Comparison of ENCODE assay signal across 23 cellular contexts in the genomic region with DNA sequence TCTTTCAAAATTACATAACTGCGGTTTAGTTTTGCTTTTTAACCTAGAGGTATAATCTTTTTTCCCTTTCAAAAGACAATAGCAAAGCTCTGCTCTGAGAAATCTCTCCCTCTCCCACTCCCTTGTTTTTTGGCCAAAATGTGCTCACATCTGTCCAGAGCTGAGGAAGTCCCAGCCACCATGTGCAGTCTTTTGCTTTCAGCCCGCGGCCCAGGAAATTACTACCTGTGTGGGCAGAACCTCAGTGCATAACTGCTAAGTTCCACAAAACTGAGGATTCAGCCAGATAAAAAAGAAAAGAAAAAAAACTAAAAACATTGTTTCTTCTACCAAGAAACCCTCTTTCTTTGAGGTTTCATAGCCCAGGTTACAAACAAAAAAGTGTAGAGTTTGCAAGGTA.
"Had no signal": no experiment of that assay in that cellular context is flagged by ENCODE, and none has a peak within 500 bp of the region (broad histone marks: within the 10 kb centered on the region; RNA-seq: fewer than 3 reads in every experiment).

No MANE protein-coding gene starts in this region.

- ATAC-seq: activated CD8-positive, alpha-beta T cell treated with anti-CD3 and anti-CD28 coated beads, Interleukin-2, amount 10 ng/mL, durations not matched to agents 7 days and 5 days; body of pancreas; PC-3; T-helper 17 cell; WTC11 had no signal

- H3K27me3 ChIP-seq: body of pancreas had no signal

- H3K9me3 ChIP-seq: body of pancreas had no signal

- H3K27ac ChIP-seq: body of pancreas had no signal

- DNase-seq: activated CD4-positive, alpha-beta T cell treated with anti-CD3 and anti-CD28 coated beads for 48 hours; activated CD4-positive, alpha-beta T cell treated with anti-CD3 and anti-CD28 coated beads, Interleukin-2, amount 50 U/mL, for 4 hours; activated CD4-positive, CD25-positive, alpha-beta regulatory T cell treated with anti-CD3 and anti-CD28 coated beads, Interleukin-2, amount 50 U/mL, for 72 hours; activated CD8-positive, alpha-beta memory T cell treated with anti-CD3 and anti-CD28 coated beads, Interleukin-2, amount 50 U/mL, for 48 hours; activated CD8-positive, alpha-beta T cell treated with anti-CD3 and anti-CD28 coated beads, Interleukin-2, amount 10 ng/mL, durations not matched to agents 7 days and 5 days; activated T-cell treated with anti-CD3 and anti-CD28 coated beads, Interleukin-2, amount 50 U/mL, for 1 hour; aorta; body of pancreas; central memory CD4-positive, alpha-beta T cell; NCI-H1092 treated with DMSO at 0.1 percent for 48 hours; NCI-H1417 treated with DMSO at 0.1 percent for 48 hours; NCI-H1694; NCI-H2029; NCI-H345; NCI-H510A; NCI-H526 treated with DMSO at 0.1 percent for 48 hours; NCI-H82; NK-92 treated with Interleukin-12 subunit alpha and Interleukin-12 subunit beta, amount 100 ng/mL, for 24 hours; PC-3; SHP77 treated with DMSO at 0.1 percent for 48 hours; T-helper 17 cell; T-helper 9 cell had no signal

- H3K4me3 ChIP-seq: body of pancreas had no signal

- H3K4me1 ChIP-seq: body of pancreas had no signal
